ENCODE assay signal across 1 cellular context in the genomic region with DNA sequence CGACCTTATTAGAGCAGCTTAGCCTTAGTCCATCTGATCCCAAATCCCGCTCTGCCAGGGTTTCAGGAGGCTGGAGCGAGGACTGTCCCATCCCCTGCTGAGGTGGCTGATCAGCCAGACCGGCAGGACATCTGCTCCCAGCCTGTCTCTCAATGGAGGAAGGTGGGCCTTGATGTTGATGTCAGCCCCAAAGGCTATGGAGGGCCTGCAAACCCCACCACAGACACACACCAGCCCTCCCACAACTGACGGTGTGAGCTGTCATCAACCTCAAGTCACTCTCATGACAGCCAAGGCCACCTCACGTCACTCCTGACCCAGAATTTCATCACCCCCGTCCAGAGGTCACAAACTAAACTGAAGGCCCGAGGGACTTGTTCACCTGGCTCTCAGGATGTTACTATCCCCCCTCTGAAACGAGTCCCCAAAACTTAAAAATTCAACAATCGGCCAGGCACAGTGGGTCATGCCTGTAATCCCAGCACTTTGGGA.
A peak's percentile ranks its signal among the peaks of the same experiment; 100 is the strongest.
TF ChIP-seq lines count a peak whose summit lies in the region.

No MANE protein-coding gene starts in this region.

TF ChIP-seq in HepG2, 621 proteins besides CTCF, POLR2A, EP300 and RAD21 (continued from another document and continues in another):
- TF ChIP-seq, protein P1, sequence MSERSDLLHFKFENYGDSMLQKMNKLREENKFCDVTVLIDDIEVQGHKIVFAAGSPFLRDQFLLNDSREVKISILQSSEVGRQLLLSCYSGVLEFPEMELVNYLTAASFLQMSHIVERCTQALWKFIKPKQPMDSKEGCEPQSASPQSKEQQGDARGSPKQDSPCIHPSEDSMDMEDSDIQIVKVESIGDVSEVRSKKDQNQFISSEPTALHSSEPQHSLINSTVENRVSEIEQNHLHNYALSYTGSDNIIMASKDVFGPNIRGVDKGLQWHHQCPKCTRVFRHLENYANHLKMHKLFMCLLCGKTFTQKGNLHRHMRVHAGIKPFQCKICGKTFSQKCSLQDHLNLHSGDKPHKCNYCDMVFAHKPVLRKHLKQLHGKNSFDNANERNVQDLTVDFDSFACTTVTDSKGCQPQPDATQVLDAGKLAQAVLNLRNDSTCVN (CRISPR knock-in tag; IDR thresholded peaks at IDR 0.05; ENCODE audit: borderline replicate concordance): no peak; the same call in 1 of the 2 replicates
- TF ChIP-seq, protein P2, sequence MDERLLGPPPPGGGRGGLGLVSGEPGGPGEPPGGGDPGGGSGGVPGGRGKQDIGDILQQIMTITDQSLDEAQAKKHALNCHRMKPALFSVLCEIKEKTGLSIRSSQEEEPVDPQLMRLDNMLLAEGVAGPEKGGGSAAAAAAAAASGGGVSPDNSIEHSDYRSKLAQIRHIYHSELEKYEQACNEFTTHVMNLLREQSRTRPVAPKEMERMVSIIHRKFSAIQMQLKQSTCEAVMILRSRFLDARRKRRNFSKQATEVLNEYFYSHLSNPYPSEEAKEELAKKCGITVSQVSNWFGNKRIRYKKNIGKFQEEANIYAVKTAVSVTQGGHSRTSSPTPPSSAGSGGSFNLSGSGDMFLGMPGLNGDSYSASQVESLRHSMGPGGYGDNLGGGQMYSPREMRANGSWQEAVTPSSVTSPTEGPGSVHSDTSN (CRISPR knock-in tag; IDR thresholded peaks at IDR 0.05): no peak
- TF ChIP-seq MEIS1 (CRISPR knock-in tag; IDR thresholded peaks at IDR 0.05; ENCODE audit: borderline replicate concordance) (peak; percentile 94; the same call in 1 of the 2 replicates), ZNF703 (CRISPR knock-in tag; IDR thresholded peaks at IDR 0.05; ENCODE audit: borderline replicate concordance) (no peak), ZFP82 (CRISPR knock-in tag; IDR thresholded peaks at IDR 0.05; ENCODE audit: borderline replicate concordance) (no peak), HOXD1 (CRISPR knock-in tag; IDR thresholded peaks at IDR 0.05) (no peak), ZNF232 (CRISPR knock-in tag; IDR thresholded peaks at IDR 0.05; ENCODE audit: borderline replicate concordance) (no peak), POGZ (CRISPR knock-in tag; IDR thresholded peaks at IDR 0.05) (0 out of 2 replicates have a peak, but pooled peaks have one; percentile 26), AGO1 (IDR thresholded peaks at IDR 0.05; ENCODE audit: low read depth, low read length, poor library complexity, severe bottlenecking) (no peak), ZNF225 (CRISPR knock-in tag; IDR thresholded peaks at IDR 0.05) (no peak), ELF1 (CRISPR knock-in tag; IDR thresholded peaks at IDR 0.05) (no peak), CREB3 (CRISPR knock-in tag; IDR thresholded peaks at IDR 0.05) (no peak), ZZZ3 (CRISPR knock-in tag; IDR thresholded peaks at IDR 0.05; ENCODE audit: borderline replicate concordance) (no peak; the same call in 1 of the 2 replicates), ESRRA (CRISPR knock-in tag; IDR thresholded peaks at IDR 0.05; ENCODE audit: low read depth) (0 out of 2 replicates have a peak, but pooled peaks have one; percentile 47), MEIS2 (CRISPR knock-in tag; IDR thresholded peaks at IDR 0.05) (peak; percentile 87; the same call in 1 of the 2 replicates), MXI1 (IDR thresholded peaks at IDR 0.05; ENCODE audit: borderline replicate concordance, low read depth, low read length) (peak; percentile 55; the same call in 1 of the 3 replicates), ERF (CRISPR knock-in tag; IDR thresholded peaks at IDR 0.05) (peak; percentile 51; the same call in 1 of the 2 replicates), MIER3 (CRISPR knock-in tag; IDR thresholded peaks at IDR 0.05; ENCODE audit: borderline replicate concordance) (no peak), ZHX2 (IDR thresholded peaks at IDR 0.05; ENCODE audit: low read depth) (peak; percentile 47; the same call in 1 of the 2 replicates), ZHX2 (CRISPR knock-in tag; IDR thresholded peaks at IDR 0.05; ENCODE audit: borderline replicate concordance) (no peak), ZFY (CRISPR knock-in tag; IDR thresholded peaks at IDR 0.05) (peak; percentile 46), NR2F2 (IDR thresholded peaks at IDR 0.05; ENCODE audit: borderline replicate concordance, low read depth) (0 out of 2 replicates have a peak, but pooled peaks have one; percentile 18), ZNF550 (CRISPR knock-in tag; IDR thresholded peaks at IDR 0.05; ENCODE audit: borderline replicate concordance) (no peak), SP4 (CRISPR knock-in tag; IDR thresholded peaks at IDR 0.05) (no peak), HNRNPH1 (optimal IDR thresholded peaks at IDR 0.05; ENCODE audit: low read depth, low read length) (no peak), ZFX (CRISPR knock-in tag; IDR thresholded peaks at IDR 0.05; ENCODE audit: low read depth) (peak; percentile 78; the same call in 1 of the 2 replicates), SOX6 (IDR thresholded peaks at IDR 0.05) (no peak), SOX6 (CRISPR knock-in tag; IDR thresholded peaks at IDR 0.05) (peak; percentile 50), TARDBP (CRISPR knock-in tag; IDR thresholded peaks at IDR 0.05) (no peak), ARID5B (CRISPR knock-in tag; IDR thresholded peaks at IDR 0.05) (peak; percentile 60), FOSL2 (CRISPR knock-in tag; IDR thresholded peaks at IDR 0.05) (peak; percentile 66; the same call in 1 of the 2 replicates)
- TF ChIP-seq, protein P3, sequence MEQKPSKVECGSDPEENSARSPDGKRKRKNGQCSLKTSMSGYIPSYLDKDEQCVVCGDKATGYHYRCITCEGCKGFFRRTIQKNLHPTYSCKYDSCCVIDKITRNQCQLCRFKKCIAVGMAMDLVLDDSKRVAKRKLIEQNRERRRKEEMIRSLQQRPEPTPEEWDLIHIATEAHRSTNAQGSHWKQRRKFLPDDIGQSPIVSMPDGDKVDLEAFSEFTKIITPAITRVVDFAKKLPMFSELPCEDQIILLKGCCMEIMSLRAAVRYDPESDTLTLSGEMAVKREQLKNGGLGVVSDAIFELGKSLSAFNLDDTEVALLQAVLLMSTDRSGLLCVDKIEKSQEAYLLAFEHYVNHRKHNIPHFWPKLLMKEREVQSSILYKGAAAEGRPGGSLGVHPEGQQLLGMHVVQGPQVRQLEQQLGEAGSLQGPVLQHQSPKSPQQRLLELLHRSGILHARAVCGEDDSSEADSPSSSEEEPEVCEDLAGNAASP (CRISPR knock-in tag; IDR thresholded peaks at IDR 0.05; ENCODE audit: borderline replicate concordance): peak; percentile 78; the same call in 1 of the 2 replicates
- TF ChIP-seq, protein P4, sequence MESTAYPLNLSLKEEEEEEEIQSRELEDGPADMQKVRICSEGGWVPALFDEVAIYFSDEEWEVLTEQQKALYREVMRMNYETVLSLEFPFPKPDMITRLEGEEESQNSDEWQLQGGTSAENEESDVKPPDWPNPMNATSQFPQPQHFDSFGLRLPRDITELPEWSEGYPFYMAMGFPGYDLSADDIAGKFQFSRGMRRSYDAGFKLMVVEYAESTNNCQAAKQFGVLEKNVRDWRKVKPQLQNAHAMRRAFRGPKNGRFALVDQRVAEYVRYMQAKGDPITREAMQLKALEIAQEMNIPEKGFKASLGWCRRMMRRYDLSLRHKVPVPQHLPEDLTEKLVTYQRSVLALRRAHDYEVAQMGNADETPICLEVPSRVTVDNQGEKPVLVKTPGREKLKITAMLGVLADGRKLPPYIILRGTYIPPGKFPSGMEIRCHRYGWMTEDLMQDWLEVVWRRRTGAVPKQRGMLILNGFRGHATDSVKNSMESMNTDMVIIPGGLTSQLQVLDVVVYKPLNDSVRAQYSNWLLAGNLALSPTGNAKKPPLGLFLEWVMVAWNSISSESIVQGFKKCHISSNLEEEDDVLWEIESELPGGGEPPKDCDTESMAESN (CRISPR knock-in tag; conservative IDR thresholded peaks at IDR 0.05): no peak
- TF ChIP-seq, protein P5, sequence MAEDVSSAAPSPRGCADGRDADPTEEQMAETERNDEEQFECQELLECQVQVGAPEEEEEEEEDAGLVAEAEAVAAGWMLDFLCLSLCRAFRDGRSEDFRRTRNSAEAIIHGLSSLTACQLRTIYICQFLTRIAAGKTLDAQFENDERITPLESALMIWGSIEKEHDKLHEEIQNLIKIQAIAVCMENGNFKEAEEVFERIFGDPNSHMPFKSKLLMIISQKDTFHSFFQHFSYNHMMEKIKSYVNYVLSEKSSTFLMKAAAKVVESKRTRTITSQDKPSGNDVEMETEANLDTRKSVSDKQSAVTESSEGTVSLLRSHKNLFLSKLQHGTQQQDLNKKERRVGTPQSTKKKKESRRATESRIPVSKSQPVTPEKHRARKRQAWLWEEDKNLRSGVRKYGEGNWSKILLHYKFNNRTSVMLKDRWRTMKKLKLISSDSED (CRISPR knock-in tag; IDR thresholded peaks at IDR 0.05): no peak
- TF ChIP-seq, protein P6, sequence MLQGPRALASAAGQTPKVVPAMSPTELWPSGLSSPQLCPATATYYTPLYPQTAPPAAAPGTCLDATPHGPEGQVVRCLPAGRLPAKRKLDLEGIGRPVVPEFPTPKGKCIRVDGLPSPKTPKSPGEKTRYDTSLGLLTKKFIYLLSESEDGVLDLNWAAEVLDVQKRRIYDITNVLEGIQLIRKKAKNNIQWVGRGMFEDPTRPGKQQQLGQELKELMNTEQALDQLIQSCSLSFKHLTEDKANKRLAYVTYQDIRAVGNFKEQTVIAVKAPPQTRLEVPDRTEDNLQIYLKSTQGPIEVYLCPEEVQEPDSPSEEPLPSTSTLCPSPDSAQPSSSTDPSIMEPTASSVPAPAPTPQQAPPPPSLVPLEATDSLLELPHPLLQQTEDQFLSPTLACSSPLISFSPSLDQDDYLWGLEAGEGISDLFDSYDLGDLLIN (CRISPR knock-in tag; IDR thresholded peaks at IDR 0.05; ENCODE audit: borderline replicate concordance): no peak
